11 cellular contexts compared by ENCODE assay signal in genomic region chr7:133139350-133139749, GRCh38. TPM values are rescaled to one million over a fixed set of nuclear protein-coding genes. Genes with fewer than 3 reads are reported as not detected.
DNase-seq lines count a peak whose midpoint lies in the region; ATAC-seq and TF ChIP-seq lines count a peak whose summit lies in the region.
"Had no signal": no experiment of that assay in that cellular context is flagged by ENCODE, and none has a peak within 500 bp of the region (broad histone marks: within the 10 kb centered on the region; RNA-seq: fewer than 3 reads in every experiment).

No MANE protein-coding gene starts in this region.

- no peak overlapping the region for H3K9ac ChIP-seq in GM23248

- H3K9me3 ChIP-seq in GM23248 (ENCODE audit: low read depth) (no peaks in the 10 kb centered on the region), SJCRH30 (replicated peaks) (no peaks in the 10 kb centered on the region)
- H3K9me3 ChIP-seq: neutrophil had no signal

- peaks cover 35 to 70% of the 10 kb centered on the region in 2 donors for H3K27me3 Mint-ChIP-seq in effector memory CD8-positive, alpha-beta T cell

- H3K9me2 ChIP-seq in GM23248 (ENCODE audit: insufficient read depth): no peaks in the 10 kb centered on the region

- no peak overlapping the region for H3K27ac Mint-ChIP-seq in effector memory CD8-positive, alpha-beta T cell

- peak; percentile 24; the same call in 1 of the 2 replicates for TF ChIP-seq CTCF in 22Rv1 (IDR thresholded peaks at IDR 0.05)

- H2AFZ ChIP-seq in GM23248: no peak overlapping the region

- H3K4me1 ChIP-seq in GM23248 (ENCODE audit: insufficient read depth) (no peaks in the 10 kb centered on the region), SJCRH30 (no peaks in the 10 kb centered on the region)

- H3K4me3 ChIP-seq in GM23248 (no peak overlapping the region), SJCRH30 (no peak overlapping the region)

- H4K20me1 ChIP-seq in GM23248 (ENCODE audit: insufficient read depth): no peaks in the 10 kb centered on the region

- peak; percentile 43 for DNase-seq in GM23248
- DNase-seq in SJCRH30: peak; percentile 34 to 65
- DNase-seq in foreskin melanocyte: peak; percentile 16
- DNase-seq in effector memory CD8-positive, alpha-beta T cell: no peak
- DNase-seq in GOT3 (lab: John Stamatoyannopoulos, UW): no peak
- DNase-seq in middle frontal gyrus (ENCODE audit: extremely low spot score, low spot score): no peak
- DNase-seq: DMS79; stimulated activated naive CD8-positive, alpha-beta T cell treated with anti-CD3 and anti-CD28 coated beads, Interleukin-15, amount 100 ng/mL, for 72 hours had no signal

- ATAC-seq in HG03469 (IDR thresholded peaks at IDR 0.05; ENCODE audit: unreplicated experiment): no peak
- no peak for ATAC-seq in effector memory CD8-positive, alpha-beta T cell (replicated peaks)
- ATAC-seq: stimulated activated naive CD8-positive, alpha-beta T cell treated with anti-CD3 and anti-CD28 coated beads, Interleukin-15, amount 100 ng/mL, for 72 hours had no signal

- H3K79me2 ChIP-seq in GM23248 (ENCODE audit: insufficient read depth): no peaks in the 10 kb centered on the region

- no peak overlapping the region for H3K27ac ChIP-seq in 22Rv1
- H3K27ac ChIP-seq in GM23248: no peak overlapping the region
- no peak overlapping the region for H3K27ac ChIP-seq in SJCRH30
- H3K27ac ChIP-seq: neutrophil had no signal

- H3K4me2 ChIP-seq in GM23248 (ENCODE audit: unreplicated experiment): no peak overlapping the region

- no peaks in the 10 kb centered on the region for H3K9me3 Mint-ChIP-seq in effector memory CD8-positive, alpha-beta T cell
- H3K9me3 Mint-ChIP-seq: stimulated activated naive CD8-positive, alpha-beta T cell treated with anti-CD3 and anti-CD28 coated beads, Interleukin-15, amount 100 ng/mL, for 72 hours had no signal

- WGBS in GM23248 (ENCODE audit: low coverage in 1 of 2, low lambda C conversion rate in 2 of 2, missing lambda C conversion rate in 2 of 2), 2 experiments: 38 to 39% methylated on average over 4 of the region's 4 CpGs

- H3K4me3 Mint-ChIP-seq in effector memory CD8-positive, alpha-beta T cell: no peak overlapping the region
- H3K4me3 Mint-ChIP-seq: stimulated activated naive CD8-positive, alpha-beta T cell treated with anti-CD3 and anti-CD28 coated beads, Interleukin-15, amount 100 ng/mL, for 72 hours had no signal

- H3K27me3 ChIP-seq in GM23248 (replicated peaks; ENCODE audit: insufficient read depth): no peaks in the 10 kb centered on the region; the same call in 1 of the 2 replicates
- no peaks in the 10 kb centered on the region for H3K27me3 ChIP-seq in SJCRH30

- H3F3A ChIP-seq in GM23248 (ENCODE audit: insufficient read depth): no peaks in the 10 kb centered on the region

- H3K36me3 ChIP-seq in GM23248 (ENCODE audit: low read depth): no peaks in the 10 kb centered on the region
- H3K36me3 ChIP-seq in SJCRH30: no peaks in the 10 kb centered on the region
- H3K36me3 ChIP-seq: neutrophil had no signal

- in situ Hi-C loops in GM23248 (cut with MboI): no loop called here

- H3K36me3 Mint-ChIP-seq in effector memory CD8-positive, alpha-beta T cell (ENCODE audit: insufficient read depth): no peaks in the 10 kb centered on the region

- H3K4me1 Mint-ChIP-seq in effector memory CD8-positive, alpha-beta T cell (ENCODE audit: low read depth in 2 of 2): peaks cover 0 to 7% of the 10 kb centered on the region in 2 donors
- H3K4me1 Mint-ChIP-seq: stimulated activated naive CD8-positive, alpha-beta T cell treated with anti-CD3 and anti-CD28 coated beads, Interleukin-15, amount 100 ng/mL, for 72 hours had no signal

RNA-seq across cellular contexts. Expression of gene CHCHD3, which starts 57.5 kb away (rescaled TPM):
- 43.7 and 44.3 TPM in 2 replicates for total RNA-seq in GM23248 (2014; rRNA removed; shearing (Covaris generic))
- 65.8 and 66.1 TPM in 2 replicates for polyA plus RNA-seq in GM23248 (2016; fragmentation: Nextera tagmentation; extraction: Ambion mirVana)
- total RNA-seq in SJCRH30 (2014; rRNA removed; shearing (Covaris generic)): 192 and 193 TPM in 2 replicates

Comparison
In these comparisons a context has a peak if more than half of its experiments do, and no peak if none do; other contexts are left out.
1. DNase-seq: peak in GM23248 (single experiment), SJCRH30 (2 of 2) and foreskin melanocyte (single experiment); none in effector memory CD8-positive, alpha-beta T cell (0 of 3), GOT3 (single experiment) and middle frontal gyrus (single experiment).